1 cellular context compared by ENCODE assay signal in the genomic region with DNA sequence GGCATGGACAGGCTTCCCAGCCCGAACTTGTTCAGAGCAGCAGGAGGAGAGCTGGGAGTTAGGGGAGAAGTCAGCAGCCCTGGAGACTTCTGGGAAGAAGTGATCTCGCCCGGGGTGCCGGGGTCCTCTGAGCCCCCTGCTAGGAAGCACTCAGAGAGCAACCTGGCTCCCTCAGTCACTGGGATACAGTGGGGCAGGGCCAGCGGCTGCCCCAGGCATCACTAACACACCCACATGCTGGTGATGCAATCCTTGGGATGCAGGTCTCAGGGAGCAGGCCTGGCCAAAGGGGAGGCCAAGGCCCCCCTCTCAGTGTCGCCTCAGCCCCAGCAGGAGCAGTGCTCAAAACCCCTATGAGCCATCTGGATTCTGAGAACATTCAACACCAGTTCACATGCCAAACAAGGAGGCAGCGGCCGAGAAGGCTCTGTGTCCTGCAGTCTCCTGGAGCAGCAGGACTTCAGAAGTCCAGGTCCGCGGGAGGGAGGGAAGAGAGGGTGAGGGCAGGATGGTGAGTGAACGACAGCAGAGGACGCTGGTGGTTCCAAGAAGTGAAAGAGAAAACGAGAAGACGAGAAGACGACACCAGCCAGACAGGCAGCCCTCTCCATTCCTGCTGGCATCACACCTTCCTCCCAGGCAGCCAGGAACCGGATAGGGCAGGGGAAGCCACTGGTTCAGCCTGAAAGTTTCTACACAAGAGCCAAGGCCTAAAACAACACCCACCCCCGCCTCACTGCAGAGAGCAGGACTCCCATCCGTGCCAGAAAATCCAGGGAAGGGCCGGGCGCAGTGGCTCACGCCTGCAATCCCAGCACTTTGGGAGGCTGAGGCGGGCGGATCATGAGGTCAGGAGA.
TF ChIP-seq lines count a peak whose summit lies in the region.

No MANE protein-coding gene starts in this region.

TF ChIP-seq in IMR-90, 13 proteins besides CTCF, POLR2A, EP300 and RAD21:
- TF ChIP-seq CEBPB (IDR thresholded peaks at IDR 0.05; ENCODE audit: low read depth, low read length) (peak; percentile 76), RCOR1 (IDR thresholded peaks at IDR 0.05; ENCODE audit: insufficient replicate concordance, low read length) (no peak)
